In the genomic region with DNA sequence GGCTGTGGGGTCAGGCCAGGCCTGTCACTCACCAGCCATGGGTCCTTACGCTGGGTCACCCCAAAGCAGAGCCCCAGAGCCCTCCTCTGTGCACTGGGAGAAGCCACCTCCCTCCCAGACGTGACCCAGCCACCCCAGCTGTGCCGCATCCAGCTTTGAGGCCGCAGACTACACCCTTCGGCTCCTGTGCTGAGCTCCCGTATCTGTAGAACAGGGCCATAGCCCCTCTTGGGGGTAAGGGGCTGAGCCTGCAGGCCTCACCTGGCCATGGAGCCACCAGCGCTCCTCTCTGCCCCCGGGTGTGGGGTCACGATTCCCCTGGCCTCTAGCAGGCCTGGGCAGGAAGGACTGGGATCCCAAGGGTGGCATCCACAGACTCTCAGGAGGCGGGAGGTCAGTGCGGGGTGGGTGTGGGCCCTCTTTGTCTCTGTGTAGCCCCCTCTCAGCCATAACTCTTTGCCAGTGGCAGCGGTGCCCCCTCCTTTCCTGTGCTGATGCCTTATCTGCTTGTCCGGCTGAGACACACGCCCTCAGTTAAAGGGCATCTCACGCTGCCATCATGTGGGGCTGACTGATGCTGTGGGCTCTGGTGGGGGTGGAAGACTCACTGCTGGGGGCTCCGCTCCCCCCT, we compare ENCODE assay signal across 21 cellular contexts. TPM values are rescaled to one million over a fixed set of nuclear protein-coding genes. Genes with fewer than 3 reads are reported as not detected.
"Had no signal": no experiment of that assay in that cellular context is flagged by ENCODE, and none has a peak within 500 bp of the region (broad histone marks: within the 10 kb centered on the region; RNA-seq: fewer than 3 reads in every experiment).

No MANE protein-coding gene starts in this region.

- DNase-seq: activated B cell treated with CpG ODN at 0.5 μM for 24 hours; activated CD4-positive, alpha-beta T cell treated with anti-CD3 and anti-CD28 coated beads, Interleukin-2, amount 10 ng/mL, durations not matched to agents 24 days and 14 days; activated CD8-positive, alpha-beta memory T cell treated with anti-CD3 and anti-CD28 coated beads, Interleukin-2, amount 50 U/mL, for 48 hours; activated CD8-positive, alpha-beta T cell treated with anti-CD3 and anti-CD28 coated beads, Interleukin-2, amount 10 ng/mL, durations not matched to agents 7 days and 5 days; activated gamma-delta T cell treated with Interleukin-2 at 50 U/mL for 16 hours; activated naive CD8-positive, alpha-beta T cell treated with anti-CD3 and anti-CD28 coated beads for 36 hours; activated T-cell treated with anti-CD3 and anti-CD28 coated beads, Interleukin-2, amount 50 U/mL, for 72 hours; amygdala; cortex of kidney; effector CD8-positive, alpha-beta T cell; gastrocnemius medialis; retina had no signal

- H3K4me1 ChIP-seq: gastrocnemius medialis, neural progenitor cell, pancreas had no signal

- H3K36me3 ChIP-seq: gastrocnemius medialis, neural progenitor cell, pancreas had no signal

- ATAC-seq: activated CD8-positive, alpha-beta T cell treated with anti-CD3 and anti-CD28 coated beads, Interleukin-2, amount 10 ng/mL, durations not matched to agents 7 days and 5 days; activated T-cell treated with anti-CD3 and anti-CD28 coated beads, Interleukin-2, amount 50 U/mL, for 72 hours; gastrocnemius medialis had no signal

- H3K36me3 Mint-ChIP-seq: activated naive CD8-positive, alpha-beta T cell treated with anti-CD3 and anti-CD28 coated beads for 36 hours; brain; mesothelial cell of epicardium; neural progenitor cell had no signal

- H2AFZ ChIP-seq: neural progenitor cell had no signal

- H3K9ac ChIP-seq: neural progenitor cell had no signal

- H3K27ac ChIP-seq: gastrocnemius medialis, neural progenitor cell, pancreas had no signal

- H3K9me3 Mint-ChIP-seq: activated B cell treated with CpG ODN at 0.5 μM for 24 hours; activated CD4-positive, alpha-beta T cell treated with anti-CD3 and anti-CD28 coated beads, Interleukin-2, amount 10 ng/mL, durations not matched to agents 24 days and 14 days; activated naive CD8-positive, alpha-beta T cell treated with anti-CD3 and anti-CD28 coated beads for 36 hours; activated T-cell treated with anti-CD3 and anti-CD28 coated beads, Interleukin-2, amount 50 U/mL, for 72 hours; brain; central memory CD8-positive, alpha-beta T cell; mesothelial cell of epicardium; neural progenitor cell; stimulated activated naive CD8-positive, alpha-beta T cell treated with anti-CD3 and anti-CD28 coated beads, Interleukin-15, Interleukin-2, amounts not matched to agents 100 ng/mL and 50 ng/mL, for 24 hours had no signal

- H3K9me3 ChIP-seq: gastrocnemius medialis, pancreas had no signal

- H3K4me2 ChIP-seq: neural progenitor cell had no signal

- H3K27me3 ChIP-seq: gastrocnemius medialis, neural progenitor cell, pancreas had no signal

- H3K27ac Mint-ChIP-seq: activated B cell treated with CpG ODN at 0.5 μM for 24 hours; activated CD4-positive, alpha-beta T cell treated with anti-CD3 and anti-CD28 coated beads, Interleukin-2, amount 10 ng/mL, durations not matched to agents 24 days and 14 days; activated CD8-positive, alpha-beta T cell treated with anti-CD3 and anti-CD28 coated beads, Interleukin-2, amount 10 ng/mL, durations not matched to agents 7 days and 5 days; activated naive CD8-positive, alpha-beta T cell treated with anti-CD3 and anti-CD28 coated beads for 36 hours; activated T-cell treated with anti-CD3 and anti-CD28 coated beads, Interleukin-2, amount 50 U/mL, for 72 hours; brain; mesothelial cell of epicardium; neural progenitor cell; stimulated activated naive CD8-positive, alpha-beta T cell treated with anti-CD3 and anti-CD28 coated beads, Interleukin-15, Interleukin-2, amounts not matched to agents 100 ng/mL and 50 ng/mL, for 24 hours had no signal

- H3K4me1 Mint-ChIP-seq: activated B cell treated with CpG ODN at 0.5 μM for 24 hours; activated CD4-positive, alpha-beta T cell treated with anti-CD3 and anti-CD28 coated beads, Interleukin-2, amount 10 ng/mL, durations not matched to agents 24 days and 14 days; activated naive CD8-positive, alpha-beta T cell treated with anti-CD3 and anti-CD28 coated beads for 36 hours; brain; central memory CD8-positive, alpha-beta T cell; neural progenitor cell had no signal

- FAIRE-seq: islet of Langerhans, pancreas, small intestine, TTC549 had no signal

- H3K4me3 ChIP-seq: gastrocnemius medialis, neural progenitor cell, pancreas had no signal

- H3K4me3 Mint-ChIP-seq: activated B cell treated with CpG ODN at 0.5 μM for 24 hours; activated CD4-positive, alpha-beta T cell treated with anti-CD3 and anti-CD28 coated beads, Interleukin-2, amount 10 ng/mL, durations not matched to agents 24 days and 14 days; activated CD8-positive, alpha-beta T cell treated with anti-CD3 and anti-CD28 coated beads, Interleukin-2, amount 10 ng/mL, durations not matched to agents 7 days and 5 days; activated naive CD8-positive, alpha-beta T cell treated with anti-CD3 and anti-CD28 coated beads for 36 hours; activated T-cell treated with anti-CD3 and anti-CD28 coated beads, Interleukin-2, amount 50 U/mL, for 72 hours; brain; central memory CD8-positive, alpha-beta T cell; mesothelial cell of epicardium; neural progenitor cell; stimulated activated naive CD8-positive, alpha-beta T cell treated with anti-CD3 and anti-CD28 coated beads, Interleukin-15, Interleukin-2, amounts not matched to agents 100 ng/mL and 50 ng/mL, for 24 hours had no signal

- H3K27me3 Mint-ChIP-seq: activated B cell treated with CpG ODN at 0.5 μM for 24 hours; activated CD4-positive, alpha-beta T cell treated with anti-CD3 and anti-CD28 coated beads, Interleukin-2, amount 10 ng/mL, durations not matched to agents 24 days and 14 days; activated naive CD8-positive, alpha-beta T cell treated with anti-CD3 and anti-CD28 coated beads for 36 hours; brain; central memory CD8-positive, alpha-beta T cell; stimulated activated naive CD8-positive, alpha-beta T cell treated with anti-CD3 and anti-CD28 coated beads, Interleukin-15, Interleukin-2, amounts not matched to agents 100 ng/mL and 50 ng/mL, for 24 hours had no signal

RNA-seq across cellular contexts. Expression of gene ASPG, which starts 16.3 kb away (rescaled TPM):
- total RNA-seq: activated B cell treated with CpG ODN at 0.5 μM for 24 hours; activated CD4-positive, alpha-beta T cell treated with anti-CD3 and anti-CD28 coated beads, Interleukin-2, amount 10 ng/mL, durations not matched to agents 24 days and 14 days; activated CD8-positive, alpha-beta T cell treated with anti-CD3 and anti-CD28 coated beads, Interleukin-2, amount 10 ng/mL, durations not matched to agents 7 days and 5 days; activated naive CD8-positive, alpha-beta T cell treated with anti-CD3 and anti-CD28 coated beads for 36 hours had no signal

RNA-seq across cellular contexts. Expression of gene KIF26A, which starts 36.6 kb away (rescaled TPM):
- total RNA-seq: activated B cell treated with CpG ODN at 0.5 μM for 24 hours had no signal
